Comparison of ENCODE assay signal across 12 cellular contexts in genomic region chr1:206700445-206701036, GRCh38. TPM values are rescaled to one million over a fixed set of nuclear protein-coding genes. Genes with fewer than 3 reads are reported as not detected.
A peak's percentile ranks its signal among the peaks of the same experiment; 100 is the strongest.
DNase-seq lines count a peak whose midpoint lies in the region; ATAC-seq, FAIRE-seq and TF ChIP-seq lines count a peak whose summit lies in the region.
"Had no signal": no experiment of that assay in that cellular context is flagged by ENCODE, and none has a peak within 500 bp of the region (broad histone marks: within the 10 kb centered on the region; RNA-seq: fewer than 3 reads in every experiment).

No MANE protein-coding gene starts in this region.

- H4K20me1 ChIP-seq in fibroblast of lung (ENCODE audit: control insufficient read depth, extremely low read depth, insufficient read depth, low read length) = peaks cover 3% of the 10 kb centered on the region

- H3K9me3 ChIP-seq in fibroblast of lung (ENCODE audit: control insufficient read depth, insufficient read depth, low read depth, low read length) = no peaks in the 10 kb centered on the region
- no peaks in the 10 kb centered on the region for H3K9me3 ChIP-seq in sigmoid colon
- H3K9me3 ChIP-seq: colonic mucosa had no signal

- WGBS in sigmoid colon, 2 donors = 11 to 48% methylated on average over 2 of the region's 2 CpGs

- H3K27ac ChIP-seq in HL-60 (replicated peaks) = peak overlapping the region; percentile 73
- H3K27ac ChIP-seq in fibroblast of lung (ENCODE audit: insufficient read depth, low read length) = peak overlapping the region; percentile 33
- peak overlapping the region; percentile 10 to 56 (median 48) for H3K27ac ChIP-seq in sigmoid colon
- H3K27ac ChIP-seq: colonic mucosa had no signal

- H3K4me2 ChIP-seq in fibroblast of lung (ENCODE audit: extremely low read depth, insufficient read depth, low read length) = no peak overlapping the region
- H3K4me2 ChIP-seq: smooth muscle cell had no signal

- H3K4me1 ChIP-seq in fibroblast of lung (ENCODE audit: control insufficient read depth, extremely low read depth, insufficient read depth, low read length) (peaks cover 20% of the 10 kb centered on the region), sigmoid colon (peaks cover 0 to 95% (median 86%) of the 10 kb centered on the region in 4 donors)

- FAIRE-seq in HTR-8/SVneo (lab: Jason Lieb, UNC) = no peak

- H3K79me2 ChIP-seq in fibroblast of lung (ENCODE audit: control insufficient read depth, insufficient read depth, low read length) = peaks cover 96% of the 10 kb centered on the region

- TF ChIP-seq CTCF in HL-60 (IDR thresholded peaks at IDR 0.05; ENCODE audit: insufficient read depth, low read length) (no peak), fibroblast of lung (conservative IDR thresholded peaks at IDR 0.05 in 1 of 2, IDR thresholded peaks at IDR 0.05 in 1 of 2; ENCODE audit: low read depth in 1 of 2, low read length in 2 of 2) (no peak), sigmoid colon (IDR thresholded peaks at IDR 0.05) (no peak)

- TF ChIP-seq POLR2A in sigmoid colon (IDR thresholded peaks at IDR 0.05) = no peak

- H3K4me3 ChIP-seq in HL-60 (replicated peaks; ENCODE audit: insufficient read depth, low read length) (no peak overlapping the region), fibroblast of lung (replicated peaks in 1 of 4; ENCODE audit: control extremely low read depth in 1 of 4, insufficient read depth in 1 of 4, low read depth in 3 of 4, low read length in 4 of 4) (no peak overlapping the region), sigmoid colon (no peak overlapping the region)
- H3K4me3 ChIP-seq: colonic mucosa, smooth muscle cell had no signal

- H2AFZ ChIP-seq in fibroblast of lung (ENCODE audit: low read length) = no peak overlapping the region

- no peaks in the 10 kb centered on the region for H3K27me3 ChIP-seq in HL-60 (ENCODE audit: insufficient read depth, poor library complexity, severe bottlenecking)
- H3K27me3 ChIP-seq in fibroblast of lung (ENCODE audit: control insufficient read depth, insufficient read depth, low read length) = no peaks in the 10 kb centered on the region
- no peaks in the 10 kb centered on the region for H3K27me3 ChIP-seq in sigmoid colon
- H3K27me3 ChIP-seq: colonic mucosa had no signal

- peaks cover 5% of the 10 kb centered on the region for H3K36me3 ChIP-seq in fibroblast of lung (ENCODE audit: control insufficient read depth, insufficient read depth, low read length)
- H3K36me3 ChIP-seq in sigmoid colon = no peaks in the 10 kb centered on the region
- H3K36me3 ChIP-seq: colonic mucosa had no signal

- no peak for TF ChIP-seq EP300 in sigmoid colon (IDR thresholded peaks at IDR 0.05)

- H3K9ac ChIP-seq in fibroblast of lung (ENCODE audit: insufficient read depth, low read length) = no peak overlapping the region

- no peak for DNase-seq in HL-60 (ENCODE audit: low read depth in 1 of 2, low spot score in 1 of 2)
- DNase-seq in NCI-H524 treated with DMSO at 0.1 percent for 48 hours (lab: John Stamatoyannopoulos, UW) = peak; percentile 83
- peak in 1 of 2 donors; percentile 87 for DNase-seq in fibroblast of lung (ENCODE audit: low read depth in 2 of 2)
- peak; percentile 53 for DNase-seq in sigmoid colon
- DNase-seq in NCI-H187 treated with DMSO at 0.1 percent for 48 hours (lab: John Stamatoyannopoulos, UW) = no peak
- DNase-seq in HTR-8/SVneo (ENCODE audit: insufficient read length, low spot score) = no peak
- DNase-seq: activated CD8-positive, alpha-beta memory T cell treated with anti-CD3 and anti-CD28 coated beads for 24 hours; colonic mucosa; kidney glomerular epithelial cell had no signal

- ATAC-seq in GM21423 (IDR thresholded peaks at IDR 0.05; ENCODE audit: unreplicated experiment) (no peak), HG03571 (IDR thresholded peaks at IDR 0.05; ENCODE audit: unreplicated experiment) (no peak)

- intact Hi-C loops in sigmoid colon (cut with DNase I) = no loop called here

RNA-seq across cellular contexts. Expression of gene MAPKAPK2, which starts 15.8 kb away (rescaled TPM):
- total RNA-seq in fibroblast of lung (31.3 and 51.9 TPM in 2 replicates), sigmoid colon (10 to 100 TPM; 32.1 to 61.4 (median 40.5) TPM)
- polyA plus RNA-seq in fibroblast of lung (74.4 and 85.7 TPM in 2 replicates), sigmoid colon (10 to 100 TPM; 37.8 to 55.5 (median 39.3) TPM)
- polyA plus RNA-seq in fibroblast of lung (2012) = 65.5 and 70.1 TPM in 2 replicates
- polyA minus RNA-seq in fibroblast of lung (ENCODE audit: low replicate concordance) = 138 and 201 TPM in 2 replicates

Comparison
In these comparisons a context has a peak if more than half of its experiments do, and no peak if none do; other contexts are left out.
1. DNase-seq: peak in NCI-H524 treated with DMSO at 0.1 percent for 48 hours (single experiment) and sigmoid colon (single experiment); none in HL-60 (0 of 2), NCI-H187 treated with DMSO at 0.1 percent for 48 hours (single experiment) and HTR-8/SVneo (single experiment).
2. Peak in every context shown above with its lines, with median percentiles within 50 percentile points of each other: H3K27ac ChIP-seq.